Comparison of ENCODE assay signal across 22 cellular contexts in genomic region chr3:79810529-79810928, GRCh38.
"Had no signal": no experiment of that assay in that cellular context is flagged by ENCODE, and none has a peak within 500 bp of the region (broad histone marks: within the 10 kb centered on the region; RNA-seq: fewer than 3 reads in every experiment).

No MANE protein-coding gene starts in this region.

- H3K79me2 ChIP-seq: parathyroid adenoma had no signal

- H3K4me1 ChIP-seq: parathyroid adenoma, right atrium auricular region, stomach, tibial artery had no signal

- H3K27ac ChIP-seq: neutrophil, parathyroid adenoma, right atrium auricular region, stomach, tibial artery had no signal

- H3K36me3 ChIP-seq: neutrophil, right atrium auricular region, stomach, tibial artery had no signal

- H3K4me3 ChIP-seq: lung, right atrium auricular region, smooth muscle cell, stomach, tibial artery had no signal

- FAIRE-seq: colon, frontal cortex had no signal

- H3K9me3 ChIP-seq: neutrophil had no signal

- H3K27me3 ChIP-seq: neutrophil, right atrium auricular region, stomach, tibial artery had no signal

- DNase-seq: caudate nucleus; cerebellar nuclear complex; effector memory CD4-positive, alpha-beta T cell; hypothalamus; islet precursor cell; left colon; left ventricle myocardium superior; natural killer cell; stimulated activated CD4-positive, alpha-beta T cell treated with anti-CD3 and anti-CD28 coated beads, Interleukin-2, amount 100 ng/mL, for 24 hours; stimulated activated CD4-positive, alpha-beta T cell treated with anti-CD3 and anti-CD28 coated beads, Interleukin-4, amount 100 ng/mL, for 24 hours; stimulated activated naive CD4-positive, alpha-beta T cell treated with Interleukin-2 at 50 U/mL for 16 hours; stomach; tibial artery had no signal

- H3K9ac ChIP-seq: parathyroid adenoma had no signal

- H2AFZ ChIP-seq: parathyroid adenoma had no signal

- H3K4me2 ChIP-seq: smooth muscle cell had no signal

- ATAC-seq: left colon; left ventricle myocardium superior; natural killer cell; sciatic nerve; stimulated activated effector memory CD8-positive, alpha-beta T cell treated with anti-CD3 and anti-CD28 coated beads, Interleukin-12 subunit alpha, Interleukin-12 subunit beta, amount 100 ng/mL, for 72 hours had no signal
